Comparison of ENCODE assay signal across 2 cellular contexts in the genomic region with DNA sequence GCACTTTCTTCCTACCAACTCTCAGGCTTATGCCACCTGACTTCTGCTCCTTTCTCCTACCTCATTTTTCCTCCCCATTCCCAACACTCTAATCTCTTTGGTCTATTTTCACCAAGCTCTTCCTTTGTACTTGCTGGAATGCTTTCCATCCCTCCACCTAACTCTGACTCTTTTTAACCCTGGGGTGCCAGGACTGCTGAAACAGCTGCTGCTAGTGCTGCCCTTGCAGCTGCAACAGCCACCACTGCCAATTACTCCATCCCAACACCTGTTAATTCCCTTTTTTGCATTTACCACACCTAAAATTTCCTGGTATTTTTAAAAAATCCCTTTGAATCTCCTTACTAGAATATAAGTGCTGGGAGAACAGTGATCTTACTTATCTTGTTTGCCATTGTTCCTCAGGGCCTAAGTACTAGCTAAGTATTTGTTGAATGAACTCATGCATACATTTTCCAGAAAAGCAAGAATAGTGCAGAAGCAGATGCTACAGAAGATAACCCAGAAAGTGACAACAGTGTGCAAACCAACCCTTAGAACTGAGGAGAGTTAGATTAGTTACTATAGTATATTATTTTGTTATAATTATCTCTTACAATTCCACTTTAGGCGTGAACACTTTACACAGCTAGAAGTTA.
TF ChIP-seq lines count a peak whose summit lies in the region.

No MANE protein-coding gene starts in this region.

TF ChIP-seq in HEK293, 187 proteins besides CTCF, POLR2A, EP300 and RAD21 (continued from another document):
- TF ChIP-seq PRDM1 (tag by site-specific recombination; IDR thresholded peaks at IDR 0.05) (peak; percentile 48; the same call in 1 of the 2 replicates), ZBTB7A (tag by site-specific recombination; IDR thresholded peaks at IDR 0.05; ENCODE audit: low read depth) (no peak), SCRT2 (tag by site-specific recombination; IDR thresholded peaks at IDR 0.05) (0 out of 2 replicates have a peak, but pooled peaks have one; percentile 12)
- TF ChIP-seq, protein P1, sequence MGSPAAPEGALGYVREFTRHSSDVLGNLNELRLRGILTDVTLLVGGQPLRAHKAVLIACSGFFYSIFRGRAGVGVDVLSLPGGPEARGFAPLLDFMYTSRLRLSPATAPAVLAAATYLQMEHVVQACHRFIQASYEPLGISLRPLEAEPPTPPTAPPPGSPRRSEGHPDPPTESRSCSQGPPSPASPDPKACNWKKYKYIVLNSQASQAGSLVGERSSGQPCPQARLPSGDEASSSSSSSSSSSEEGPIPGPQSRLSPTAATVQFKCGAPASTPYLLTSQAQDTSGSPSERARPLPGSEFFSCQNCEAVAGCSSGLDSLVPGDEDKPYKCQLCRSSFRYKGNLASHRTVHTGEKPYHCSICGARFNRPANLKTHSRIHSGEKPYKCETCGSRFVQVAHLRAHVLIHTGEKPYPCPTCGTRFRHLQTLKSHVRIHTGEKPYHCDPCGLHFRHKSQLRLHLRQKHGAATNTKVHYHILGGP (tag by site-specific recombination; IDR thresholded peaks at IDR 0.05): 0 out of 2 replicates have a peak, but pooled peaks have one; percentile 27

TF ChIP-seq in K562, 482 proteins besides CTCF, POLR2A, EP300 and RAD21 (continued from another document):
- no peak for TF ChIP-seq U2AF1 (optimal IDR thresholded peaks at IDR 0.05; ENCODE audit: low read depth, low read length)
- peak; percentile 40 for TF ChIP-seq TCF3 (CRISPR knock-in tag; IDR thresholded peaks at IDR 0.05)
- TF ChIP-seq FOXK1 (CRISPR knock-in tag; IDR thresholded peaks at IDR 0.05; ENCODE audit: borderline replicate concordance): no peak
- TF ChIP-seq MAZ (CRISPR knock-in tag; conservative IDR thresholded peaks at IDR 0.05 in 1 of 2, IDR thresholded peaks at IDR 0.05 in 1 of 2): no peak
- TF ChIP-seq RBM34 (IDR thresholded peaks at IDR 0.05; ENCODE audit: borderline replicate concordance, insufficient read depth, low read length): no peak
- TF ChIP-seq CBFA2T3 (IDR thresholded peaks at IDR 0.05): peak; percentile 45
- no peak for TF ChIP-seq ZNF263 (CRISPR knock-in tag; IDR thresholded peaks at IDR 0.05; ENCODE audit: borderline replicate concordance)
- TF ChIP-seq, protein P2, sequence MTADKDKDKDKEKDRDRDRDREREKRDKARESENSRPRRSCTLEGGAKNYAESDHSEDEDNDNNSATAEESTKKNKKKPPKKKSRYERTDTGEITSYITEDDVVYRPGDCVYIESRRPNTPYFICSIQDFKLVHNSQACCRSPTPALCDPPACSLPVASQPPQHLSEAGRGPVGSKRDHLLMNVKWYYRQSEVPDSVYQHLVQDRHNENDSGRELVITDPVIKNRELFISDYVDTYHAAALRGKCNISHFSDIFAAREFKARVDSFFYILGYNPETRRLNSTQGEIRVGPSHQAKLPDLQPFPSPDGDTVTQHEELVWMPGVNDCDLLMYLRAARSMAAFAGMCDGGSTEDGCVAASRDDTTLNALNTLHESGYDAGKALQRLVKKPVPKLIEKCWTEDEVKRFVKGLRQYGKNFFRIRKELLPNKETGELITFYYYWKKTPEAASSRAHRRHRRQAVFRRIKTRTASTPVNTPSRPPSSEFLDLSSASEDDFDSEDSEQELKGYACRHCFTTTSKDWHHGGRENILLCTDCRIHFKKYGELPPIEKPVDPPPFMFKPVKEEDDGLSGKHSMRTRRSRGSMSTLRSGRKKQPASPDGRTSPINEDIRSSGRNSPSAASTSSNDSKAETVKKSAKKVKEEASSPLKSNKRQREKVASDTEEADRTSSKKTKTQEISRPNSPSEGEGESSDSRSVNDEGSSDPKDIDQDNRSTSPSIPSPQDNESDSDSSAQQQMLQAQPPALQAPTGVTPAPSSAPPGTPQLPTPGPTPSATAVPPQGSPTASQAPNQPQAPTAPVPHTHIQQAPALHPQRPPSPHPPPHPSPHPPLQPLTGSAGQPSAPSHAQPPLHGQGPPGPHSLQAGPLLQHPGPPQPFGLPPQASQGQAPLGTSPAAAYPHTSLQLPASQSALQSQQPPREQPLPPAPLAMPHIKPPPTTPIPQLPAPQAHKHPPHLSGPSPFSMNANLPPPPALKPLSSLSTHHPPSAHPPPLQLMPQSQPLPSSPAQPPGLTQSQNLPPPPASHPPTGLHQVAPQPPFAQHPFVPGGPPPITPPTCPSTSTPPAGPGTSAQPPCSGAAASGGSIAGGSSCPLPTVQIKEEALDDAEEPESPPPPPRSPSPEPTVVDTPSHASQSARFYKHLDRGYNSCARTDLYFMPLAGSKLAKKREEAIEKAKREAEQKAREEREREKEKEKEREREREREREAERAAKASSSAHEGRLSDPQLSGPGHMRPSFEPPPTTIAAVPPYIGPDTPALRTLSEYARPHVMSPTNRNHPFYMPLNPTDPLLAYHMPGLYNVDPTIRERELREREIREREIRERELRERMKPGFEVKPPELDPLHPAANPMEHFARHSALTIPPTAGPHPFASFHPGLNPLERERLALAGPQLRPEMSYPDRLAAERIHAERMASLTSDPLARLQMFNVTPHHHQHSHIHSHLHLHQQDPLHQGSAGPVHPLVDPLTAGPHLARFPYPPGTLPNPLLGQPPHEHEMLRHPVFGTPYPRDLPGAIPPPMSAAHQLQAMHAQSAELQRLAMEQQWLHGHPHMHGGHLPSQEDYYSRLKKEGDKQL (CRISPR knock-in tag; IDR thresholded peaks at IDR 0.05; ENCODE audit: borderline replicate concordance): no peak
- TF ChIP-seq GATA2 (CRISPR knock-in tag; IDR thresholded peaks at IDR 0.05): peak; percentile 76
- no peak for TF ChIP-seq POLR2AphosphoS2 (IDR thresholded peaks at IDR 0.05; ENCODE audit: low read length)
- TF ChIP-seq, protein P3, sequence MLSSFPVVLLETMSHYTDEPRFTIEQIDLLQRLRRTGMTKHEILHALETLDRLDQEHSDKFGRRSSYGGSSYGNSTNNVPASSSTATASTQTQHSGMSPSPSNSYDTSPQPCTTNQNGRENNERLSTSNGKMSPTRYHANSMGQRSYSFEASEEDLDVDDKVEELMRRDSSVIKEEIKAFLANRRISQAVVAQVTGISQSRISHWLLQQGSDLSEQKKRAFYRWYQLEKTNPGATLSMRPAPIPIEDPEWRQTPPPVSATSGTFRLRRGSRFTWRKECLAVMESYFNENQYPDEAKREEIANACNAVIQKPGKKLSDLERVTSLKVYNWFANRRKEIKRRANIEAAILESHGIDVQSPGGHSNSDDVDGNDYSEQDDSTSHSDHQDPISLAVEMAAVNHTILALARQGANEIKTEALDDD (IDR thresholded peaks at IDR 0.05): peak; percentile 50; the same call in 1 of the 2 replicates
- peak; percentile 52; the same call in 1 of the 2 replicates for TF ChIP-seq ARID1B (IDR thresholded peaks at IDR 0.05)
- TF ChIP-seq GATAD2A (IDR thresholded peaks at IDR 0.05): no peak
- no peak for TF ChIP-seq ZKSCAN1 (IDR thresholded peaks at IDR 0.05; ENCODE audit: low read depth, low read length)
- peak; percentile 89 for TF ChIP-seq SOX6 (IDR thresholded peaks at IDR 0.05)
- TF ChIP-seq, protein P4, sequence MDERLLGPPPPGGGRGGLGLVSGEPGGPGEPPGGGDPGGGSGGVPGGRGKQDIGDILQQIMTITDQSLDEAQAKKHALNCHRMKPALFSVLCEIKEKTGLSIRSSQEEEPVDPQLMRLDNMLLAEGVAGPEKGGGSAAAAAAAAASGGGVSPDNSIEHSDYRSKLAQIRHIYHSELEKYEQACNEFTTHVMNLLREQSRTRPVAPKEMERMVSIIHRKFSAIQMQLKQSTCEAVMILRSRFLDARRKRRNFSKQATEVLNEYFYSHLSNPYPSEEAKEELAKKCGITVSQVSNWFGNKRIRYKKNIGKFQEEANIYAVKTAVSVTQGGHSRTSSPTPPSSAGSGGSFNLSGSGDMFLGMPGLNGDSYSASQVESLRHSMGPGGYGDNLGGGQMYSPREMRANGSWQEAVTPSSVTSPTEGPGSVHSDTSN (CRISPR knock-in tag; IDR thresholded peaks at IDR 0.05; ENCODE audit: low read depth): no peak
- TF ChIP-seq, protein P4 (tag; conservative IDR thresholded peaks at IDR 0.05; ENCODE audit: low read depth): no peak
- TF ChIP-seq NR2F6 (CRISPR knock-in tag; IDR thresholded peaks at IDR 0.05): no peak
TF ChIP-seq in K562: peak in this region for 7.
